In the genomic region with DNA sequence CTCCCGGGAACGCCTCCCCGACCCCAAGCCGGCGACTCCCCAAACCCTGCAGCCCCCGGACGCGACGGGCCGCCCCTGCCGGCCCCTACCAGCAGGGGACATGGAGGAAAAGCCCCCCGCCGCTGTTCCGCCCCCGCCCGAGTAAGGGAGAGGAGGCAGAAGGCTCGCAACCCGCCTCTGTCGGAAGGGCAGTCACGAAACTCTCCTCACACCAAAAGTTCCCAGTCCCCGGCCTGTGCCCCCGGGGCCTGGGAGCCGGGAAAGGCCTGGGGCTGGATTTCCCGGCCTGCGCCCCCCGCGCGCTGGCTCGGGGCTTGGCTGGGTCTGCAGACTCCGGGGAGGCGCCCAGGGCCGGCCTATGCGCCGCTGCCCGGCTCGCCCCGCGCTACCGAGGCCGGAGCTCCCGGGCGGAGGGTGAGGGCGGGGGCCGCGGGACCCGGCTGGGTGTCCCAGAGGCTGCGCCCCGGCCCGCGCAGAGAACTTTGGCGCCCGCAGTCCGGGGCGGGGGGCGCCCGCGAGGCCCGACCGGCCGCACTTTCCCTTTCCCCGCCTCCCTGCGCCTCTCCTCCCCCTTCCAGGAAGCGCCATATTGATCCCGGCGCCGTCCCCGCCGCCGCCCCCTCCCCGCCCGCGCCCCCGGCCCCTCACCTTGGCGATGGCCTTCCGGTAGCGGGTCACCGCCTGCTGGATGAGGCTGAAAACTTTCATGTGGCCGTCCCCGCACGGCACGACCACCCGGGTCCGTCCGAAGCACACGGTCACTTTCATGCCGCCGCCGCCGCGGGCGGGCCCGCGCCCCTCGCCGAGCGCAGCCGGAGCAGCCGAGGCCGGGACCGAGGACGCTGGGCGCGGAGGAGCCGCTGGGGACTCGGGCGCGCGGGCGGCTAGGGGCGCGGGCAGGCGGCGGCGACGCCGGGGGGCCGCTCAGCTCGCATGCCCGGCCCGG, we compare ENCODE assay signal across 7 cellular contexts. TPM values are rescaled to one million over a fixed set of nuclear protein-coding genes. Genes with fewer than 3 reads are reported as not detected.
DNase-seq lines count a peak whose midpoint lies in the region; ATAC-seq, FAIRE-seq and TF ChIP-seq lines count a peak whose summit lies in the region.

No MANE protein-coding gene starts in this region.

- H3K27me3 Mint-ChIP-seq in naive thymus-derived CD8-positive, alpha-beta T cell = peaks cover 38 to 68% (median 54%) of the 10 kb centered on the region in 5 donors

- DNase-seq in GM12892 (ENCODE audit: insufficient read length) (peak; percentile 28), esophagus squamous epithelium (lab: John Stamatoyannopoulos, UW) (no peak), globus pallidus (ENCODE audit: low spot score) (no peak), putamen (ENCODE audit: low spot score) (no peak)
- no peak for DNase-seq in naive thymus-derived CD8-positive, alpha-beta T cell

- peaks cover 0 to 10% (median 0%) of the 10 kb centered on the region in 4 donors for H3K27me3 ChIP-seq in esophagus squamous epithelium

- H3K36me3 Mint-ChIP-seq in naive thymus-derived CD8-positive, alpha-beta T cell = no peaks in the 10 kb centered on the region

- no peaks in the 10 kb centered on the region for H3K36me3 ChIP-seq in esophagus squamous epithelium

- H3K4me3 ChIP-seq in esophagus squamous epithelium = peak overlapping the region; percentile 67 to 95 (median 83)

- no peaks in the 10 kb centered on the region for H3K9me3 Mint-ChIP-seq in naive thymus-derived CD8-positive, alpha-beta T cell

- no peaks in the 10 kb centered on the region for H3K9me3 ChIP-seq in esophagus squamous epithelium

- POLR2A ChIA-PET in naive thymus-derived CD8-positive, alpha-beta T cell (lab: Charles Lee) = no interaction called here

- no peak for TF ChIP-seq CTCF in esophagus squamous epithelium (IDR thresholded peaks at IDR 0.05)

- FAIRE-seq in GM12892 (lab: Jason Lieb, UNC) = no peak

- H3K4me1 ChIP-seq in esophagus squamous epithelium = peaks cover 0 to 64% (median 17%) of the 10 kb centered on the region in 3 donors

- peak overlapping the region in 8 of 10 donors; percentile 29 to 71 (median 62) for H3K4me3 Mint-ChIP-seq in naive thymus-derived CD8-positive, alpha-beta T cell

- no peak overlapping the region for H3K27ac Mint-ChIP-seq in naive thymus-derived CD8-positive, alpha-beta T cell

- intact Hi-C loops in esophagus squamous epithelium (cut with DNase I) = loop anchor here (10.0 kb wide), 1 partner anchor 90 kb away; no protein-coding TSS in a partner anchor

- no peak for TF ChIP-seq POLR2A in GM12892 (IDR thresholded peaks at IDR 0.05; ENCODE audit: low read depth, low read length)
- TF ChIP-seq POLR2A in esophagus squamous epithelium (IDR thresholded peaks at IDR 0.05) = no peak

- peaks cover 0 to 20% (median 14%) of the 10 kb centered on the region in 4 donors for H3K4me1 Mint-ChIP-seq in naive thymus-derived CD8-positive, alpha-beta T cell

- ATAC-seq in HG02678 (IDR thresholded peaks at IDR 0.05; ENCODE audit: unreplicated experiment) = peak; percentile 32
- peak; percentile 42 for ATAC-seq in SK-N-SH treated with all-trans-retinoic acid at 6 μM for 48 hours
- no peak for ATAC-seq in naive thymus-derived CD8-positive, alpha-beta T cell

- 0% methylated on average over 7 of the region's 120 CpGs; no CpG with 5 or more reads in 1 of the 2 donors for WGBS in esophagus squamous epithelium, 2 donors

- H3K27ac ChIP-seq in esophagus squamous epithelium = peak overlapping the region; percentile 89 to 96 (median 95)

TF ChIP-seq in SK-N-SH treated with all-trans-retinoic acid at 6 μM for 48 hours, 23 proteins besides CTCF, POLR2A, EP300 and RAD21:
- TF ChIP-seq BACH2 (CRISPR knock-in tag; IDR thresholded peaks at IDR 0.05; ENCODE audit: borderline replicate concordance) (no peak), ZNF565 (CRISPR knock-in tag; conservative IDR thresholded peaks at IDR 0.05; ENCODE audit: low read depth) (no peak), OSR1 (CRISPR knock-in tag; IDR thresholded peaks at IDR 0.05) (no peak), ZNF70 (CRISPR knock-in tag; IDR thresholded peaks at IDR 0.05) (no peak), ISL1 (CRISPR knock-in tag; IDR thresholded peaks at IDR 0.05) (no peak)
- TF ChIP-seq, protein P1, sequence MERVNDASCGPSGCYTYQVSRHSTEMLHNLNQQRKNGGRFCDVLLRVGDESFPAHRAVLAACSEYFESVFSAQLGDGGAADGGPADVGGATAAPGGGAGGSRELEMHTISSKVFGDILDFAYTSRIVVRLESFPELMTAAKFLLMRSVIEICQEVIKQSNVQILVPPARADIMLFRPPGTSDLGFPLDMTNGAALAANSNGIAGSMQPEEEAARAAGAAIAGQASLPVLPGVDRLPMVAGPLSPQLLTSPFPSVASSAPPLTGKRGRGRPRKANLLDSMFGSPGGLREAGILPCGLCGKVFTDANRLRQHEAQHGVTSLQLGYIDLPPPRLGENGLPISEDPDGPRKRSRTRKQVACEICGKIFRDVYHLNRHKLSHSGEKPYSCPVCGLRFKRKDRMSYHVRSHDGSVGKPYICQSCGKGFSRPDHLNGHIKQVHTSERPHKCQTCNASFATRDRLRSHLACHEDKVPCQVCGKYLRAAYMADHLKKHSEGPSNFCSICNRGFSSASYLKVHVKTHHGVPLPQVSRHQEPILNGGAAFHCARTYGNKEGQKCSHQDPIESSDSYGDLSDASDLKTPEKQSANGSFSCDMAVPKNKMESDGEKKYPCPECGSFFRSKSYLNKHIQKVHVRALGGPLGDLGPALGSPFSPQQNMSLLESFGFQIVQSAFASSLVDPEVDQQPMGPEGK (CRISPR knock-in tag; IDR thresholded peaks at IDR 0.05; ENCODE audit: borderline replicate concordance) = no peak
- TF ChIP-seq, protein P2, sequence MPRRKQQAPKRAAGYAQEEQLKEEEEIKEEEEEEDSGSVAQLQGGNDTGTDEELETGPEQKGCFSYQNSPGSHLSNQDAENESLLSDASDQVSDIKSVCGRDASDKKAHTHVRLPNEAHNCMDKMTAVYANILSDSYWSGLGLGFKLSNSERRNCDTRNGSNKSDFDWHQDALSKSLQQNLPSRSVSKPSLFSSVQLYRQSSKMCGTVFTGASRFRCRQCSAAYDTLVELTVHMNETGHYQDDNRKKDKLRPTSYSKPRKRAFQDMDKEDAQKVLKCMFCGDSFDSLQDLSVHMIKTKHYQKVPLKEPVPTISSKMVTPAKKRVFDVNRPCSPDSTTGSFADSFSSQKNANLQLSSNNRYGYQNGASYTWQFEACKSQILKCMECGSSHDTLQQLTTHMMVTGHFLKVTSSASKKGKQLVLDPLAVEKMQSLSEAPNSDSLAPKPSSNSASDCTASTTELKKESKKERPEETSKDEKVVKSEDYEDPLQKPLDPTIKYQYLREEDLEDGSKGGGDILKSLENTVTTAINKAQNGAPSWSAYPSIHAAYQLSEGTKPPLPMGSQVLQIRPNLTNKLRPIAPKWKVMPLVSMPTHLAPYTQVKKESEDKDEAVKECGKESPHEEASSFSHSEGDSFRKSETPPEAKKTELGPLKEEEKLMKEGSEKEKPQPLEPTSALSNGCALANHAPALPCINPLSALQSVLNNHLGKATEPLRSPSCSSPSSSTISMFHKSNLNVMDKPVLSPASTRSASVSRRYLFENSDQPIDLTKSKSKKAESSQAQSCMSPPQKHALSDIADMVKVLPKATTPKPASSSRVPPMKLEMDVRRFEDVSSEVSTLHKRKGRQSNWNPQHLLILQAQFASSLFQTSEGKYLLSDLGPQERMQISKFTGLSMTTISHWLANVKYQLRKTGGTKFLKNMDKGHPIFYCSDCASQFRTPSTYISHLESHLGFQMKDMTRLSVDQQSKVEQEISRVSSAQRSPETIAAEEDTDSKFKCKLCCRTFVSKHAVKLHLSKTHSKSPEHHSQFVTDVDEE (CRISPR knock-in tag; IDR thresholded peaks at IDR 0.05) = no peak

RNA-seq across cellular contexts. Expression of a gene that starts 0.6 kb away (rescaled TPM):
- 2.7 TPM for polyA plus RNA-seq in GM12892 (2012; ENCODE audit: missing spikeins)
- 100 to 1,000 TPM in 1 of 4 donors, 10 to 100 TPM in 3; 57.3 to 114 (median 81.7) TPM for total RNA-seq in esophagus squamous epithelium
- total RNA-seq in naive thymus-derived CD8-positive, alpha-beta T cell = under 1 TPM; 0.14 to 0.18 TPM
- under 1 TPM; 0.10 to 0.51 (median 0.40) TPM for polyA plus RNA-seq in naive thymus-derived CD8-positive, alpha-beta T cell

Comparison
In these comparisons a context has a peak if more than half of its experiments do, and no peak if none do; other contexts are left out.
1. ATAC-seq: peak in HG02678 (single experiment) and SK-N-SH treated with all-trans-retinoic acid at 6 μM for 48 hours (single experiment); none in naive thymus-derived CD8-positive, alpha-beta T cell (0 of 2).
2. RNA of a gene that starts 0.6 kb away (total RNA-seq): 57.3 to 114 TPM in esophagus squamous epithelium; 0.14 to 0.18 TPM in naive thymus-derived CD8-positive, alpha-beta T cell; every median in the first group is over 10 times any median in the second.